In the genomic region with DNA sequence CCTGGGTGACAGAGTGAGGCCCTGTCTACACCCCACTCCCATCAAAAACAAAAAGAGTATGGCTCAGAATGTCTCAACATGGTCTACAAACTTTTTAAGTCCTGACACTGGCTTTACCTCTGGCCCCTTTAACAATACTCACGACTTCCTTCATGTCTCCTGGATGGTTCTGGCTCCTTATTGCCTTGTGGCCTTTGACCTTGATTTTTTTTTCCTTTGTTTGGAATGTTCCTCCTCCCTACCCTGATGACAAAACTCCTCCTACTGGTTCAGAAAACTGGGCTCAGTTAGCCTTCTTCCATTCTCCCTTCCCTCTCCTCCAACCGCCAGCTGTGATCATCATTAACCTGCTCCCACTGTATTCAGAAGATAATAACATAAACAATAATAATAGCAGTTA, we compare ENCODE assay signal across 1 cellular context.
TF ChIP-seq lines count a peak whose summit lies in the region.

No MANE protein-coding gene starts in this region.

TF ChIP-seq in H1, 55 proteins besides CTCF, POLR2A, EP300 and RAD21:
- TF ChIP-seq GABPA (IDR thresholded peaks at IDR 0.05; ENCODE audit: borderline replicate concordance, insufficient read depth, low read length), result no peak
- no peak for TF ChIP-seq HDAC6 (IDR thresholded peaks at IDR 0.05; ENCODE audit: low read depth, low read length)
- no peak for TF ChIP-seq EGR1 (IDR thresholded peaks at IDR 0.05; ENCODE audit: borderline replicate concordance, low read depth, low read length)
- TF ChIP-seq SRF (IDR thresholded peaks at IDR 0.05; ENCODE audit: low read depth, low read length), result no peak
- no peak for TF ChIP-seq CBX8 (IDR thresholded peaks at IDR 0.05; ENCODE audit: borderline replicate concordance, low read depth, low read length)
- TF ChIP-seq, protein P1, sequence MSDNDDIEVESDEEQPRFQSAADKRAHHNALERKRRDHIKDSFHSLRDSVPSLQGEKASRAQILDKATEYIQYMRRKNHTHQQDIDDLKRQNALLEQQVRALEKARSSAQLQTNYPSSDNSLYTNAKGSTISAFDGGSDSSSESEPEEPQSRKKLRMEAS (IDR thresholded peaks at IDR 0.05), result no peak
- no peak for TF ChIP-seq SAP30 (IDR thresholded peaks at IDR 0.05; ENCODE audit: insufficient read depth, insufficient replicate concordance, low read length)
- no peak for TF ChIP-seq BCL11A (IDR thresholded peaks at IDR 0.05; ENCODE audit: low read depth in 2 of 2, low read length in 2 of 2)
- TF ChIP-seq SIRT6 (IDR thresholded peaks at IDR 0.05; ENCODE audit: low read length), result no peak
- TF ChIP-seq GTF2F1 (IDR thresholded peaks at IDR 0.05; ENCODE audit: borderline replicate concordance, low read depth, low read length), result no peak
- TF ChIP-seq NANOG (IDR thresholded peaks at IDR 0.05; ENCODE audit: insufficient read depth, low read depth, low read length, poor library complexity, severe bottlenecking), result no peak
- TF ChIP-seq JUN (IDR thresholded peaks at IDR 0.05; ENCODE audit: low read depth, low read length), result no peak
- no peak for TF ChIP-seq KDM1A (IDR thresholded peaks at IDR 0.05; ENCODE audit: borderline replicate concordance, low read length)
- no peak for TF ChIP-seq SUZ12 (IDR thresholded peaks at IDR 0.05; ENCODE audit: low read length)
- no peak for TF ChIP-seq EZH2 (IDR thresholded peaks at IDR 0.05; ENCODE audit: low read depth, low read length, severe bottlenecking)
- TF ChIP-seq, protein P2, sequence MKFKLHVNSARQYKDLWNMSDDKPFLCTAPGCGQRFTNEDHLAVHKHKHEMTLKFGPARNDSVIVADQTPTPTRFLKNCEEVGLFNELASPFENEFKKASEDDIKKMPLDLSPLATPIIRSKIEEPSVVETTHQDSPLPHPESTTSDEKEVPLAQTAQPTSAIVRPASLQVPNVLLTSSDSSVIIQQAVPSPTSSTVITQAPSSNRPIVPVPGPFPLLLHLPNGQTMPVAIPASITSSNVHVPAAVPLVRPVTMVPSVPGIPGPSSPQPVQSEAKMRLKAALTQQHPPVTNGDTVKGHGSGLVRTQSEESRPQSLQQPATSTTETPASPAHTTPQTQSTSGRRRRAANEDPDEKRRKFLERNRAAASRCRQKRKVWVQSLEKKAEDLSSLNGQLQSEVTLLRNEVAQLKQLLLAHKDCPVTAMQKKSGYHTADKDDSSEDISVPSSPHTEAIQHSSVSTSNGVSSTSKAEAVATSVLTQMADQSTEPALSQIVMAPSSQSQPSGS (IDR thresholded peaks at IDR 0.05; ENCODE audit: low read length), result no peak
